Comparison of ENCODE assay signal across 12 cellular contexts in the genomic region with DNA sequence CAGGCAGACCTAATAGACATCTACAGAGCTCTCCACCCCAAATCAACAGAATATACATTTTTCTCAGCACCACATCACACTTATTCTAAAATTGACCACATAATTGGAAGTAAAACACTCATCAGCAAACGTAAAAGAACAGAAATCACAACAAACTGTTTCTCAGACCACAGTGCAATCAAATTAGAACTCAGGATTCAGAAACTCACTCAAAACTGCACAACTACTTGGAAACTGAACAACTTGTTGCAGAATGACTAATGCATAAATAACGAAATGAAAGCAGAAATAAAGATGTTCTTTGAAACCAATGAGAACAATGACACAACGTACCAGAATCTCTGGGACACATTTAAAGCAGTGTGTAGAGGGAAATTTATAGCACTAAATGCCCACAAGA. TPM values are rescaled to one million over a fixed set of nuclear protein-coding genes. Genes with fewer than 3 reads are reported as not detected.
A peak's percentile ranks its signal among the peaks of the same experiment; 100 is the strongest.
DNase-seq lines count a peak whose midpoint lies in the region; ATAC-seq and TF ChIP-seq lines count a peak whose summit lies in the region.
"Not testable (repeated sequence)": the region's sequence is repeated elsewhere in the genome, so short reads cannot be mapped to it uniquely, and the experiment has no call there.
"Had no signal": no experiment of that assay in that cellular context is flagged by ENCODE, and none has a peak within 500 bp of the region (broad histone marks: within the 10 kb centered on the region; RNA-seq: fewer than 3 reads in every experiment).

No MANE protein-coding gene starts in this region.

- not testable (repeated sequence) for H3K36me3 ChIP-seq in HEK293 (ENCODE audit: control insufficient read depth in 2 of 2, insufficient read depth in 1 of 2, low read length in 2 of 2)

- ATAC-seq in activated CD8-positive, alpha-beta memory T cell treated with anti-CD3 and anti-CD28 coated beads, Interleukin-2, amount 10 ng/mL, durations not matched to agents 7 days and 5 days; activated T-cell treated with anti-CD3 and anti-CD28 coated beads, Interleukin-2, amount 50 U/mL, for 72 hours (replicated peaks in 1 of 2); stimulated activated effector memory CD8-positive, alpha-beta T cell treated with anti-CD3 and anti-CD28 coated beads, Interleukin-12 subunit alpha, Interleukin-12 subunit beta, amount 100 ng/mL, for 72 hours: not testable (repeated sequence)

- CTCF ChIA-PET in HEK293 (lab: Yijun Ruan, JAX), result interaction anchor here (1.5 to 2.2 kb wide), 2 partner anchors 8 to 17 kb away, joined by 3 to 7 read pairs; no protein-coding TSS in a partner anchor
- CTCF ChIA-PET in activated CD8-positive, alpha-beta memory T cell treated with anti-CD3 and anti-CD28 coated beads, Interleukin-2, amount 10 ng/mL, durations not matched to agents 7 days and 5 days (lab: Charles Lee), result interaction anchor here (2.9 kb wide), 1 partner anchor 69 kb away, joined by 10 read pairs; no protein-coding TSS in a partner anchor

- POLR2A ChIA-PET in HEK293 (lab: Yijun Ruan, JAX), result interaction anchor here (0.6 kb wide), 1 partner anchor 9 kb away, joined by 4 read pairs; no protein-coding TSS in a partner anchor

- not testable (repeated sequence) for H3K36me3 Mint-ChIP-seq in T-helper 2 cell treated with Interferon-gamma antibody and Interleukin-4, amounts not matched to agents 5 μg/mL and 100 μg/mL, for 36 hours (ENCODE audit: low read depth); activated CD4-positive, alpha-beta T cell treated with anti-CD3 and anti-CD28 coated beads, Interleukin-2, amount 10 ng/mL, durations not matched to agents 24 days and 14 days (ENCODE audit: low read depth); activated CD8-positive, alpha-beta memory T cell treated with anti-CD3 and anti-CD28 coated beads, Interleukin-2, amount 10 ng/mL, durations not matched to agents 7 days and 5 days; activated T-cell treated with anti-CD3 and anti-CD28 coated beads, Interleukin-2, amount 50 U/mL, for 72 hours (ENCODE audit: insufficient read depth in 2 of 2); activated T-helper 2 cell treated with anti-CD3 and anti-CD28 coated beads, Interferon-gamma antibody, Interleukin-2, Interleukin-4, amounts not matched to agents 10 μg/mL and 5 μg/mL and 100 μg/mL, durations not matched to agents 14 hours and 24 hours and 36 hours (ENCODE audit: low read depth); stimulated activated effector memory CD8-positive, alpha-beta T cell treated with anti-CD3 and anti-CD28 coated beads, Interleukin-12 subunit alpha, Interleukin-12 subunit beta, amount 100 ng/mL, for 72 hours

- H3K9me3 Mint-ChIP-seq in T-helper 2 cell treated with Interferon-gamma antibody and Interleukin-4, amounts not matched to agents 5 μg/mL and 100 μg/mL, for 36 hours; activated CD4-positive, alpha-beta T cell treated with anti-CD3 and anti-CD28 coated beads, Interleukin-2, amount 10 ng/mL, durations not matched to agents 24 days and 14 days; activated CD8-positive, alpha-beta memory T cell treated with anti-CD3 and anti-CD28 coated beads, Interleukin-2, amount 10 ng/mL, durations not matched to agents 7 days and 5 days (ENCODE audit: low read depth); activated T-cell treated with anti-CD3 and anti-CD28 coated beads, Interleukin-2, amount 50 U/mL, for 72 hours; activated T-helper 2 cell treated with anti-CD3 and anti-CD28 coated beads, Interferon-gamma antibody, Interleukin-2, Interleukin-4, amounts not matched to agents 10 μg/mL and 5 μg/mL and 100 μg/mL, durations not matched to agents 14 hours and 24 hours and 36 hours; stimulated activated effector memory CD8-positive, alpha-beta T cell treated with anti-CD3 and anti-CD28 coated beads, Interleukin-12 subunit alpha, Interleukin-12 subunit beta, amount 100 ng/mL, for 72 hours: not testable (repeated sequence)

- not testable (repeated sequence) for H3K9me3 ChIP-seq in HEK293 (ENCODE audit: control insufficient read depth, insufficient read depth, low read depth, low read length)

- H3K4me3 Mint-ChIP-seq in T-helper 2 cell treated with Interferon-gamma antibody and Interleukin-4, amounts not matched to agents 5 μg/mL and 100 μg/mL, for 36 hours, result peak overlapping the region; percentile 1
- not testable (repeated sequence) for H3K4me3 Mint-ChIP-seq in activated CD4-positive, alpha-beta T cell treated with anti-CD3 and anti-CD28 coated beads, Interleukin-2, amount 10 ng/mL, durations not matched to agents 24 days and 14 days; activated T-helper 2 cell treated with anti-CD3 and anti-CD28 coated beads, Interferon-gamma antibody, Interleukin-2, Interleukin-4, amounts not matched to agents 10 μg/mL and 5 μg/mL and 100 μg/mL, durations not matched to agents 14 hours and 24 hours and 36 hours (ENCODE audit: low read depth)
- H3K4me3 Mint-ChIP-seq in activated CD8-positive, alpha-beta memory T cell treated with anti-CD3 and anti-CD28 coated beads, Interleukin-2, amount 10 ng/mL, durations not matched to agents 7 days and 5 days, result peak overlapping the region; percentile 6
- peak overlapping the region; percentile 12 to 75 for H3K4me3 Mint-ChIP-seq in activated T-cell treated with anti-CD3 and anti-CD28 coated beads, Interleukin-2, amount 50 U/mL, for 72 hours
- H3K4me3 Mint-ChIP-seq in stimulated activated effector memory CD8-positive, alpha-beta T cell treated with anti-CD3 and anti-CD28 coated beads, Interleukin-12 subunit alpha, Interleukin-12 subunit beta, amount 100 ng/mL, for 72 hours, result peak overlapping the region; percentile 44

- not testable (repeated sequence) for H3K4me1 ChIP-seq in HEK293 (ENCODE audit: control insufficient read depth, insufficient read depth, low read length)

- peaks cover 76% of the 10 kb centered on the region for H3K27me3 Mint-ChIP-seq in T-helper 2 cell treated with Interferon-gamma antibody and Interleukin-4, amounts not matched to agents 5 μg/mL and 100 μg/mL, for 36 hours (ENCODE audit: low read depth)
- H3K27me3 Mint-ChIP-seq in activated CD4-positive, alpha-beta T cell treated with anti-CD3 and anti-CD28 coated beads, Interleukin-2, amount 10 ng/mL, durations not matched to agents 24 days and 14 days, result peaks cover 72% of the 10 kb centered on the region
- peaks cover 85% of the 10 kb centered on the region for H3K27me3 Mint-ChIP-seq in activated CD8-positive, alpha-beta memory T cell treated with anti-CD3 and anti-CD28 coated beads, Interleukin-2, amount 10 ng/mL, durations not matched to agents 7 days and 5 days
- peaks cover 91% of the 10 kb centered on the region for H3K27me3 Mint-ChIP-seq in activated T-cell treated with anti-CD3 and anti-CD28 coated beads, Interleukin-2, amount 50 U/mL, for 72 hours (ENCODE audit: low read depth)
- peaks cover 70% of the 10 kb centered on the region for H3K27me3 Mint-ChIP-seq in activated T-helper 2 cell treated with anti-CD3 and anti-CD28 coated beads, Interferon-gamma antibody, Interleukin-2, Interleukin-4, amounts not matched to agents 10 μg/mL and 5 μg/mL and 100 μg/mL, durations not matched to agents 14 hours and 24 hours and 36 hours (ENCODE audit: low read depth)

- H3K27ac Mint-ChIP-seq in T-helper 2 cell treated with Interferon-gamma antibody and Interleukin-4, amounts not matched to agents 5 μg/mL and 100 μg/mL, for 36 hours; activated T-cell treated with anti-CD3 and anti-CD28 coated beads, Interleukin-2, amount 50 U/mL, for 72 hours; stimulated activated effector memory CD8-positive, alpha-beta T cell treated with anti-CD3 and anti-CD28 coated beads, Interleukin-12 subunit alpha, Interleukin-12 subunit beta, amount 100 ng/mL, for 72 hours: not testable (repeated sequence)
- H3K27ac Mint-ChIP-seq in activated CD4-positive, alpha-beta T cell treated with anti-CD3 and anti-CD28 coated beads, Interleukin-2, amount 10 ng/mL, durations not matched to agents 24 days and 14 days, result peak overlapping the region; percentile 27
- H3K27ac Mint-ChIP-seq in activated CD8-positive, alpha-beta memory T cell treated with anti-CD3 and anti-CD28 coated beads, Interleukin-2, amount 10 ng/mL, durations not matched to agents 7 days and 5 days, result peak overlapping the region; percentile 33
- H3K27ac Mint-ChIP-seq in activated T-helper 2 cell treated with anti-CD3 and anti-CD28 coated beads, Interferon-gamma antibody, Interleukin-2, Interleukin-4, amounts not matched to agents 10 μg/mL and 5 μg/mL and 100 μg/mL, durations not matched to agents 14 hours and 24 hours and 36 hours, result peak overlapping the region; percentile 59

- H3K4me1 Mint-ChIP-seq in T-helper 2 cell treated with Interferon-gamma antibody and Interleukin-4, amounts not matched to agents 5 μg/mL and 100 μg/mL, for 36 hours (ENCODE audit: low read depth); activated CD4-positive, alpha-beta T cell treated with anti-CD3 and anti-CD28 coated beads, Interleukin-2, amount 10 ng/mL, durations not matched to agents 24 days and 14 days: not testable (repeated sequence)
- peaks cover 22% of the 10 kb centered on the region for H3K4me1 Mint-ChIP-seq in activated CD8-positive, alpha-beta memory T cell treated with anti-CD3 and anti-CD28 coated beads, Interleukin-2, amount 10 ng/mL, durations not matched to agents 7 days and 5 days
- peaks cover 13% of the 10 kb centered on the region for H3K4me1 Mint-ChIP-seq in activated T-cell treated with anti-CD3 and anti-CD28 coated beads, Interleukin-2, amount 50 U/mL, for 72 hours (ENCODE audit: low read depth)
- peaks cover 10% of the 10 kb centered on the region for H3K4me1 Mint-ChIP-seq in activated T-helper 2 cell treated with anti-CD3 and anti-CD28 coated beads, Interferon-gamma antibody, Interleukin-2, Interleukin-4, amounts not matched to agents 10 μg/mL and 5 μg/mL and 100 μg/mL, durations not matched to agents 14 hours and 24 hours and 36 hours (ENCODE audit: low read depth)
- H3K4me1 Mint-ChIP-seq in stimulated activated effector memory CD8-positive, alpha-beta T cell treated with anti-CD3 and anti-CD28 coated beads, Interleukin-12 subunit alpha, Interleukin-12 subunit beta, amount 100 ng/mL, for 72 hours, result peaks cover 17% of the 10 kb centered on the region

- not testable (repeated sequence) for H3K4me3 ChIP-seq in HEK293 (ENCODE audit: low read depth, low read length)

- not testable (repeated sequence) for H3K27ac ChIP-seq in HEK293 (ENCODE audit: extremely low read depth, low read depth, low read length)

- intact Hi-C loops in activated CD4-positive, alpha-beta T cell treated with anti-CD3 and anti-CD28 coated beads, Interleukin-2, amount 10 ng/mL, durations not matched to agents 24 days and 14 days (cut with micrococcal nuclease); activated T-helper 2 cell treated with anti-CD3 and anti-CD28 coated beads, Interferon-gamma antibody, Interleukin-2, Interleukin-4, amounts not matched to agents 10 μg/mL and 5 μg/mL and 100 μg/mL, durations not matched to agents 14 hours and 24 hours and 36 hours (cut with micrococcal nuclease): not testable (repeated sequence)

- DNase-seq in T-helper 2 cell treated with Interferon-gamma antibody and Interleukin-4, amounts not matched to agents 5 μg/mL and 100 μg/mL, for 36 hours (ENCODE audit: low spot score); activated CD4-positive, alpha-beta T cell treated with anti-CD3 and anti-CD28 coated beads, Interleukin-2, amount 10 ng/mL, durations not matched to agents 24 days and 14 days; activated CD8-positive, alpha-beta memory T cell treated with anti-CD3 and anti-CD28 coated beads, Interleukin-2, amount 10 ng/mL, durations not matched to agents 7 days and 5 days; activated T-cell treated with anti-CD3 and anti-CD28 coated beads, Interleukin-2, amount 50 U/mL, for 72 hours; activated T-helper 2 cell treated with anti-CD3 and anti-CD28 coated beads, Interferon-gamma antibody, Interleukin-2, Interleukin-4, amounts not matched to agents 10 μg/mL and 5 μg/mL and 100 μg/mL, durations not matched to agents 14 hours and 24 hours and 36 hours (ENCODE audit: low spot score); stimulated activated effector memory CD8-positive, alpha-beta T cell treated with anti-CD3 and anti-CD28 coated beads, Interleukin-12 subunit alpha, Interleukin-12 subunit beta, amount 100 ng/mL, for 72 hours (ENCODE audit: low spot score in 2 of 2): not testable (repeated sequence)

- not testable (repeated sequence) for TF ChIP-seq CTCF in HEK293 (tag by site-specific recombination; IDR thresholded peaks at IDR 0.05)

RNA-seq across cellular contexts. Expression of gene VAX2, which starts 21.8 kb away (rescaled TPM):
- total RNA-seq in activated CD4-positive, alpha-beta T cell treated with anti-CD3 and anti-CD28 coated beads, Interleukin-2, amount 10 ng/mL, durations not matched to agents 24 days and 14 days, result not detected in 2 replicates
- total RNA-seq in activated CD8-positive, alpha-beta memory T cell treated with anti-CD3 and anti-CD28 coated beads, Interleukin-2, amount 10 ng/mL, durations not matched to agents 7 days and 5 days, result not detected
- total RNA-seq in activated T-cell treated with anti-CD3 and anti-CD28 coated beads, Interleukin-2, amount 50 U/mL, for 72 hours, result not detected
- total RNA-seq in activated T-helper 2 cell treated with anti-CD3 and anti-CD28 coated beads, Interferon-gamma antibody, Interleukin-2, Interleukin-4, amounts not matched to agents 10 μg/mL and 5 μg/mL and 100 μg/mL, durations not matched to agents 14 hours and 24 hours and 36 hours, result not detected in 2 replicates
- total RNA-seq: B cell; Calu3; CD4-positive, alpha-beta T cell; CD8-positive, alpha-beta T cell had no signal

RNA-seq across cellular contexts. Expression of gene CD207, which starts 42.9 kb away (rescaled TPM):
- not detected in 2 replicates for total RNA-seq in activated CD4-positive, alpha-beta T cell treated with anti-CD3 and anti-CD28 coated beads, Interleukin-2, amount 10 ng/mL, durations not matched to agents 24 days and 14 days
- total RNA-seq in activated CD8-positive, alpha-beta memory T cell treated with anti-CD3 and anti-CD28 coated beads, Interleukin-2, amount 10 ng/mL, durations not matched to agents 7 days and 5 days, result not detected
- not detected for total RNA-seq in activated T-cell treated with anti-CD3 and anti-CD28 coated beads, Interleukin-2, amount 50 U/mL, for 72 hours
- not detected in 2 replicates for total RNA-seq in activated T-helper 2 cell treated with anti-CD3 and anti-CD28 coated beads, Interferon-gamma antibody, Interleukin-2, Interleukin-4, amounts not matched to agents 10 μg/mL and 5 μg/mL and 100 μg/mL, durations not matched to agents 14 hours and 24 hours and 36 hours
- total RNA-seq: B cell; Calu3; CD8-positive, alpha-beta T cell had no signal

RNA-seq across cellular contexts. Expression of gene ATP6V1B1, which starts 57.2 kb away (rescaled TPM):
- total RNA-seq in activated CD4-positive, alpha-beta T cell treated with anti-CD3 and anti-CD28 coated beads, Interleukin-2, amount 10 ng/mL, durations not matched to agents 24 days and 14 days, result not detected in 2 replicates
- total RNA-seq in activated CD8-positive, alpha-beta memory T cell treated with anti-CD3 and anti-CD28 coated beads, Interleukin-2, amount 10 ng/mL, durations not matched to agents 7 days and 5 days, result not detected
- total RNA-seq in activated T-cell treated with anti-CD3 and anti-CD28 coated beads, Interleukin-2, amount 50 U/mL, for 72 hours, result not detected
- not detected in 2 replicates for total RNA-seq in activated T-helper 2 cell treated with anti-CD3 and anti-CD28 coated beads, Interferon-gamma antibody, Interleukin-2, Interleukin-4, amounts not matched to agents 10 μg/mL and 5 μg/mL and 100 μg/mL, durations not matched to agents 14 hours and 24 hours and 36 hours
- total RNA-seq: B cell; Calu3; CD4-positive, alpha-beta T cell; CD8-positive, alpha-beta T cell had no signal

RNA-seq across cellular contexts. Expression of gene CLEC4F, which starts 58.1 kb away (rescaled TPM):
- not detected in 2 replicates for total RNA-seq in activated CD4-positive, alpha-beta T cell treated with anti-CD3 and anti-CD28 coated beads, Interleukin-2, amount 10 ng/mL, durations not matched to agents 24 days and 14 days
- total RNA-seq in activated CD8-positive, alpha-beta memory T cell treated with anti-CD3 and anti-CD28 coated beads, Interleukin-2, amount 10 ng/mL, durations not matched to agents 7 days and 5 days, result not detected
- total RNA-seq in activated T-cell treated with anti-CD3 and anti-CD28 coated beads, Interleukin-2, amount 50 U/mL, for 72 hours, result not detected
- 0.11 TPM in 1 of 2 replicates, not detected in the other for total RNA-seq in activated T-helper 2 cell treated with anti-CD3 and anti-CD28 coated beads, Interferon-gamma antibody, Interleukin-2, Interleukin-4, amounts not matched to agents 10 μg/mL and 5 μg/mL and 100 μg/mL, durations not matched to agents 14 hours and 24 hours and 36 hours
- total RNA-seq: B cell; Caco-2; Calu3; CD4-positive, alpha-beta T cell; CD8-positive, alpha-beta T cell had no signal
